In the genomic region with DNA sequence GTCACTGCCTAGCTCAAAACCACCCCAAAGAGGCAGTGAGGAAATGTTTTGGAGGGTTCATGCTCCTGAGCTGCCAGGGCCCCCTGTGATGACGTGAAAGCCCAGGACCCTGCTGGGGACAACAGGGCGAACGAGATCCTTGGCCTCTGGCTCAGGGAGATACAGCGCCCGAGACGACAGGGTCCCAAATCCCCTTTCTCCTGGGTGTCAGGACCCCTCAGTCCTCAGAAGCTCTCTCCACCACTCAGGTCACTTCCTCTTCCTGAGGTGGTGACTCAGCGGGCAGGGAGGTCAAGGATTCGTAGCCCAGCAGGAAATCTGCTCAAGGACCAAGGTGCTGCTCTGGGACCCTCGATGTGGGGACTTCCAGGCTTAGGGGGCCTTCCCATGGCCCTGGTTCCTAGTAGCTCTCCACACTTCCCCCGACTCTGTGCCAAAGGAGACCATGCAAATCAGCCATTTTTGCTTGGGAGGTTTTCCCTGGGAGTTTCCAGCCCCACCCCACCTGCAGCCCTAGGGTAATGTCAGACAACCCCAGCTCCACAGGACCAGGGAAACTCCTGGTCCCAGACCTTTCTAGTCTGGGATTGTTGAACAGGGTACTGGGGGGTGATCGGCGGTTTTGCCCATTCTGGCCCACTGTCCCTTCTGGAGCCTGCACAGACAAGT, we compare ENCODE assay signal across 8 cellular contexts. TPM values are rescaled to one million over a fixed set of nuclear protein-coding genes. Genes with fewer than 3 reads are reported as not detected.
DNase-seq lines count a peak whose midpoint lies in the region; ATAC-seq, FAIRE-seq and TF ChIP-seq lines count a peak whose summit lies in the region.

No MANE protein-coding gene starts in this region.

- peak overlapping the region; percentile 62 to 79 (median 66) for H3K4me3 Mint-ChIP-seq in naive B cell

- peaks cover 64 to 87% (median 76%) of the 10 kb centered on the region in 3 donors for H3K4me1 Mint-ChIP-seq in naive B cell

- H3K27me3 Mint-ChIP-seq in naive B cell = no peaks in the 10 kb centered on the region

- H3K27me3 ChIP-seq in bronchial epithelial cell (ENCODE audit: control insufficient read depth, insufficient read depth, low read length) = no peaks in the 10 kb centered on the region

- peak overlapping the region; percentile 98 for H3K27ac ChIP-seq in C4-2B

- ATAC-seq in naive B cell (ENCODE audit: low read depth in 2 of 2) = peak; percentile 2 to 4

- no peak overlapping the region for H3K4me3 ChIP-seq in bronchial epithelial cell (ENCODE audit: low read depth, low read length)

- FAIRE-seq in bronchial epithelial cell (lab: Jason Lieb, UNC) = no peak

- intact Hi-C loops in posterior cingulate gyrus (cut with DNase I) = no loop called here

- no peaks in the 10 kb centered on the region for H3K36me3 Mint-ChIP-seq in naive B cell

- H3K9me3 Mint-ChIP-seq in naive B cell = no peaks in the 10 kb centered on the region

- TF ChIP-seq CTCF in C4-2B (conservative IDR thresholded peaks at IDR 0.05) (no peak), bronchial epithelial cell (IDR thresholded peaks at IDR 0.05; ENCODE audit: insufficient read depth, low read length, severe bottlenecking) (no peak)

- H3K36me3 ChIP-seq in bronchial epithelial cell (ENCODE audit: control insufficient read depth, insufficient read depth, low read length) = peaks cover 20% of the 10 kb centered on the region

- peak overlapping the region; percentile 59 to 95 (median 90) for H3K27ac Mint-ChIP-seq in naive B cell

- peak; percentile 76 for DNase-seq in M059J (ENCODE audit: low read depth)
- peak; percentile 52 for DNase-seq in bronchial epithelial cell (ENCODE audit: low read depth)
- no peak for DNase-seq in naive B cell
- DNase-seq in NCI-H446 (lab: John Stamatoyannopoulos, UW) = no peak
- no peak for DNase-seq in posterior cingulate gyrus
- no peak for DNase-seq in NCI-H748 treated with DMSO at 0.1 percent for 48 hours (lab: John Stamatoyannopoulos, UW)
- no peak for DNase-seq in NCI-H2107 treated with DMSO at 0.1 percent for 48 hours (lab: John Stamatoyannopoulos, UW; ENCODE audit: unreplicated experiment)

RNA-seq across cellular contexts. Expression of gene BCL9L, which starts 12.8 kb away (rescaled TPM):
- total RNA-seq in M059J (2014; rRNA removed; shearing (Covaris generic)) = 15.9 and 27.4 TPM in 2 replicates
- total RNA-seq in bronchial epithelial cell = 22.6 and 38.5 TPM in 2 replicates
- 1 to 10 TPM in 2 of 6 donors, under 1 TPM in 3, not detected in 1; 0.50 to 3.2 (median 0.75) TPM for polyA plus RNA-seq in naive B cell (ENCODE audit: low read depth in 6 of 6)

RNA-seq across cellular contexts. Expression of gene CXCR5, which starts 29.2 kb away (rescaled TPM):
- not detected in 2 replicates for total RNA-seq in M059J (2014; rRNA removed; shearing (Covaris generic))
- not detected in 2 replicates for total RNA-seq in bronchial epithelial cell
- 100 to 1,000 TPM; 101 to 157 (median 116) TPM for polyA plus RNA-seq in naive B cell (ENCODE audit: low read depth in 6 of 6)

RNA-seq across cellular contexts. Expression of gene UPK2, which starts 43.2 kb away (rescaled TPM):
- total RNA-seq in M059J (2014; rRNA removed; shearing (Covaris generic)) = not detected in 2 replicates
- 0.13 TPM in 1 of 2 replicates, not detected in the other for total RNA-seq in bronchial epithelial cell
- polyA plus RNA-seq in naive B cell (ENCODE audit: low read depth in 6 of 6) = under 1 TPM in 3 of 6 donors, not detected in 3; 0.33 to 0.43 (median 0.35) TPM

RNA-seq across cellular contexts. Expression of gene FOXR1, which starts 58.7 kb away (rescaled TPM):
- total RNA-seq in M059J (2014; rRNA removed; shearing (Covaris generic)) = not detected in 2 replicates
- total RNA-seq in bronchial epithelial cell = not detected in 2 replicates
- not detected for polyA plus RNA-seq in naive B cell (ENCODE audit: low read depth in 6 of 6)

Comparison
In these comparisons a context has a peak if more than half of its experiments do, and no peak if none do; other contexts are left out.
1. DNase-seq: peak in M059J (single experiment) and bronchial epithelial cell (single experiment); none in naive B cell (single experiment), NCI-H446 (0 of 2), posterior cingulate gyrus (0 of 10), NCI-H748 treated with DMSO at 0.1 percent for 48 hours (single experiment) and NCI-H2107 treated with DMSO at 0.1 percent for 48 hours (single experiment).